8 cellular contexts compared by ENCODE assay signal in the genomic region with DNA sequence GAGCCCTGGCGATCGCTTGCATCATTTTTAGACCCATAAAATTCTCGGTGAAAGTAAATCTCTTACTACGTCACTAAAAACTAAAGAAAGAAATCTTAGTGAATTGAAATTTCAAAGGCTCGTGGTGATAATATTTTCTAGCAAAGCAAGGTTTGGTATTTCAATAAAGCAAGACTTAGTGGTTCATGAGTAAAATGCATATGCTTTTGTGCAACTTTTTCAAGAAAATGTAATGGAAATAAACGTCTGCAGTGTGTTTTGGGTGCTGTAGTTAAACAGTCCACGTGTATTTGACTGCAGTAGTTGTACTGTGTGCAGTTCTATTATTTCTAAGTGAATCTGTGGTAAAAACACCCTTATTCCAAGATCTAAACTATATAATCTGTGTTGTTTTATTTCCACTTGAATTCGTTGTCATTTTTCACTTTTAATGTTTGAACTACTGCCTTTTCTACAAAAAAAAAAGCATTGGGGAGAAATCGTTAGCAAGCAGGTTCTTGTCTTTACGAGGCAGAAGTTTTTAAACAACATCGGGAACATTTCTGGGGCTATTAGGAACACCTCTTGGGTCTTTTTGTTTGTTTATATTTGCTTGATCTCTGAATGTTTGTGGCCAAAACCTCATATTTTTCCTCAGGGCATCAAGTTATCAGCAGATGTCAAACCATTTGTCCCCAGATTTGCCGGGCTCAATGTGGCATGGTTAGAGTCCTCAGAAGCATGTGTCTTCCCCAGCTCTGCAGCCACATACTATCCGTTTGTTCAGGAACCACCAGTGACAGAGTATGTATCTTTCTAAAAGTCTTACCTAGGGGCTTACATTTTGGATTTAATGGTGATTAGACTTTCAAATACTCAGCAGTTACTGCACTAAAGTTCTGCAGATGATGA. TPM values are rescaled to one million over a fixed set of nuclear protein-coding genes. Genes with fewer than 3 reads are reported as not detected.
A peak's percentile ranks its signal among the peaks of the same experiment; 100 is the strongest.
DNase-seq lines count a peak whose midpoint lies in the region; ATAC-seq, FAIRE-seq and TF ChIP-seq lines count a peak whose summit lies in the region.

No MANE protein-coding gene starts in this region.

- peak overlapping the region; percentile 91 for H3K4me3 ChIP-seq in ovary

- H3K36me3 ChIP-seq in ovary = no peaks in the 10 kb centered on the region

- intact Hi-C loops in ovary (cut with DNase I) = loop anchor here in 2 of 4 donors (10.0 kb wide), 2 partner anchors 786 to 934 kb away; partner anchors contain the start of gene SPIN1 (in 1 of the 2)

- DNase-seq in GM18507 (ENCODE audit: extremely low spot score, insufficient read length, low read depth) (no peak), RKO (ENCODE audit: low spot score) (peak; percentile 40), epithelial cell of prostate (ENCODE audit: low read depth, low spot score) (no peak), ovary (no peak), RCC 7860 (ENCODE audit: low spot score) (no peak)

- H3K4me1 ChIP-seq in ovary (ENCODE audit: insufficient read depth) = peaks cover 9% of the 10 kb centered on the region

- H3K27me3 ChIP-seq in ovary = no peaks in the 10 kb centered on the region

- WGBS in ovary, 3 donors = 1 to 2% (median 2%) methylated on average over 13 of the region's 13 CpGs

- FAIRE-seq in GM18507 (lab: Jason Lieb, UNC) = peak; percentile 26
- FAIRE-seq in RCC 7860 (lab: Jason Lieb, UNC) = no peak

- H3K9me3 ChIP-seq in ovary = no peaks in the 10 kb centered on the region

- TF ChIP-seq EP300 in ovary (IDR thresholded peaks at IDR 0.05) = no peak

- no peak for TF ChIP-seq POLR2A in ovary (IDR thresholded peaks at IDR 0.05)
- TF ChIP-seq POLR2A in GM18505 (IDR thresholded peaks at IDR 0.05; ENCODE audit: borderline replicate concordance, extremely low read depth, insufficient read depth, insufficient read length) = no peak

- no peak for TF ChIP-seq CTCF in ovary (IDR thresholded peaks at IDR 0.05)

- ATAC-seq in GM21529 (IDR thresholded peaks at IDR 0.05; ENCODE audit: unreplicated experiment) (no peak), GM18505 (IDR thresholded peaks at IDR 0.05; ENCODE audit: unreplicated experiment) (no peak), HG03175 (IDR thresholded peaks at IDR 0.05; ENCODE audit: unreplicated experiment) (no peak)

- H3K27ac ChIP-seq in epithelial cell of prostate (peak overlapping the region; percentile 98), ovary (peak overlapping the region; percentile 99 to 100)

RNA-seq across cellular contexts. Expression of gene SECISBP2, which starts 1.0 kb away (rescaled TPM):
- total RNA-seq in ovary = 10 to 100 TPM; 42.8 to 87.6 (median 57.7) TPM
- 10 to 100 TPM; 31.2 to 36.3 TPM for polyA plus RNA-seq in ovary

RNA-seq across cellular contexts. Expression of gene CKS2, which starts 8.3 kb away (rescaled TPM):
- 10 to 100 TPM in 1 of 7 donors, 1 to 10 TPM in 6; 2.9 to 13.7 (median 7.5) TPM for total RNA-seq in ovary
- polyA plus RNA-seq in ovary = 10 to 100 TPM; 13.6 to 13.8 TPM
